In genomic region chr9:36974731-36975130, GRCh38 we compare ENCODE assay signal across 21 cellular contexts. TPM values are rescaled to one million over a fixed set of nuclear protein-coding genes. Genes with fewer than 3 reads are reported as not detected.
DNase-seq lines count a peak whose midpoint lies in the region; ATAC-seq, FAIRE-seq and TF ChIP-seq lines count a peak whose summit lies in the region.
"Had no signal": no experiment of that assay in that cellular context is flagged by ENCODE, and none has a peak within 500 bp of the region (broad histone marks: within the 10 kb centered on the region; RNA-seq: fewer than 3 reads in every experiment).

No MANE protein-coding gene starts in this region.

- H3K27me3 Mint-ChIP-seq in HFFc6 (ENCODE audit: insufficient read depth) (peaks cover 46% of the 10 kb centered on the region), activated B cell treated with CpG ODN at 0.5 μM for 24 hours (no peaks in the 10 kb centered on the region)

- no peak overlapping the region for H3K27ac Mint-ChIP-seq in HFFc6
- peak overlapping the region; percentile 70 for H3K27ac Mint-ChIP-seq in activated B cell treated with CpG ODN at 0.5 μM for 24 hours
- H3K27ac Mint-ChIP-seq: activated CD8-positive, alpha-beta T cell treated with anti-CD3 and anti-CD28 coated beads for 36 hours; activated T-helper 2 cell treated with anti-CD3 and anti-CD28 coated beads, Interferon-gamma antibody, Interleukin-2, Interleukin-4, amounts not matched to agents 10 μg/mL and 5 μg/mL and 100 μg/mL, durations not matched to agents 14 hours and 24 hours and 36 hours had no signal

- no peak overlapping the region for H2AFZ ChIP-seq in keratinocyte (ENCODE audit: control insufficient read depth, low read length)

- dilution Hi-C loops in keratinocyte (cut with MboI; ENCODE audit: extremely low pct_ligation_motif_present, low sequenced_read_pairs): no loop called here

- TF ChIP-seq EP300 in A549 (IDR thresholded peaks at IDR 0.05): no peak

- no peak for TF ChIP-seq POLR2A in A549 (IDR thresholded peaks at IDR 0.05; ENCODE audit: low read length)

- H3K9me3 Mint-ChIP-seq in HFFc6 (no peaks in the 10 kb centered on the region), activated B cell treated with CpG ODN at 0.5 μM for 24 hours (no peaks in the 10 kb centered on the region)
- H3K9me3 Mint-ChIP-seq: activated CD8-positive, alpha-beta T cell treated with anti-CD3 and anti-CD28 coated beads for 36 hours; activated T-helper 2 cell treated with anti-CD3 and anti-CD28 coated beads, Interferon-gamma antibody, Interleukin-2, Interleukin-4, amounts not matched to agents 10 μg/mL and 5 μg/mL and 100 μg/mL, durations not matched to agents 14 hours and 24 hours and 36 hours had no signal

- H3K9me3 ChIP-seq in A549 (no peaks in the 10 kb centered on the region), keratinocyte (ENCODE audit: control insufficient read depth, low read depth, low read length) (no peaks in the 10 kb centered on the region), MG63 (no peaks in the 10 kb centered on the region)
- H3K9me3 ChIP-seq: left ventricle myocardium inferior had no signal

- no peaks in the 10 kb centered on the region for H3K9me1 ChIP-seq in keratinocyte (ENCODE audit: control insufficient read depth, extremely low read depth, insufficient read depth, low read length)

- intact Hi-C loops in activated B cell treated with CpG ODN at 0.5 μM for 24 hours (cut with micrococcal nuclease): no loop called here

- TF ChIP-seq CTCF in A549 (IDR thresholded peaks at IDR 0.05) (peak; percentile 41; the same call in 2 of the 3 replicates), HFFc6 (IDR thresholded peaks at IDR 0.05) (peak; percentile 53; the same call in 1 of the 2 replicates), activated B cell treated with CpG ODN at 0.5 μM for 24 hours (IDR thresholded peaks at IDR 0.05) (no peak), keratinocyte (optimal IDR thresholded peaks at IDR 0.05 in 1 of 3, IDR thresholded peaks at IDR 0.05 in 1 of 3, conservative IDR thresholded peaks at IDR 0.05 in 1 of 3; ENCODE audit: extremely low read depth in 1 of 3, insufficient read depth in 2 of 3, low read length in 3 of 3) (peak; percentile 12 to 64 (median 23))

- peak in 1 of 2 experiments; percentile 27 for DNase-seq in A549 (ENCODE audit: low read depth in 1 of 2, low spot score in 1 of 2)
- no peak for DNase-seq in HFFc6
- no peak for DNase-seq in activated B cell treated with CpG ODN at 0.5 μM for 24 hours
- no peak for DNase-seq in keratinocyte (ENCODE audit: low read depth, low spot score)
- DNase-seq in NCI-H510A treated with DMSO at 0.1 percent for 48 hours (lab: John Stamatoyannopoulos, UW): no peak
- no peak for DNase-seq in MG63
- DNase-seq in occipital lobe (lab: John Stamatoyannopoulos, UW): no peak
- DNase-seq: activated CD8-positive, alpha-beta T cell treated with anti-CD3 and anti-CD28 coated beads for 36 hours; amygdala; hypothalamus; left ventricle myocardium inferior; NCI-H1092; SHP77 treated with DMSO at 0.1 percent for 48 hours; stimulated activated CD4-positive, alpha-beta T cell treated with anti-CD3 and anti-CD28 coated beads, Interleukin-15, amount 100 ng/mL, for 24 hours had no signal

- H3K4me1 ChIP-seq in A549: peaks cover 14% of the 10 kb centered on the region; the same call in 2 of the 3 replicates
- H3K4me1 ChIP-seq in keratinocyte (ENCODE audit: control insufficient read depth, extremely low read depth, insufficient read depth, low read length): peaks cover 31% of the 10 kb centered on the region
- H3K4me1 ChIP-seq: left ventricle myocardium inferior had no signal

- POLR2A ChIA-PET in A549 (lab: Yijun Ruan, JAX): no interaction called here
- POLR2A ChIA-PET in activated B cell treated with CpG ODN at 0.5 μM for 24 hours (lab: Charles Lee): interaction anchor here (0.6 kb wide), 1 partner anchor 29 kb away, joined by 4 read pairs; no protein-coding TSS in a partner anchor

- H3K4me2 ChIP-seq in A549 (no peak overlapping the region), keratinocyte (ENCODE audit: control insufficient read depth, extremely low read depth, insufficient read depth, low read depth, low read length) (no peak overlapping the region)

- H3K4me3 Mint-ChIP-seq in HFFc6: no peak overlapping the region
- H3K4me3 Mint-ChIP-seq in activated B cell treated with CpG ODN at 0.5 μM for 24 hours: no peak overlapping the region
- H3K4me3 Mint-ChIP-seq: activated CD8-positive, alpha-beta T cell treated with anti-CD3 and anti-CD28 coated beads for 36 hours had no signal

- H4K20me1 ChIP-seq in keratinocyte (ENCODE audit: control insufficient read depth, extremely low read depth, insufficient read depth, low read length): peaks cover 5% of the 10 kb centered on the region

- H3K4me1 Mint-ChIP-seq in HFFc6 (ENCODE audit: low read depth) (peaks cover 15% of the 10 kb centered on the region), activated B cell treated with CpG ODN at 0.5 μM for 24 hours (peaks cover 77% of the 10 kb centered on the region)

- no peaks in the 10 kb centered on the region for H3K36me3 Mint-ChIP-seq in HFFc6 (ENCODE audit: low read depth)
- peaks cover 85% of the 10 kb centered on the region for H3K36me3 Mint-ChIP-seq in activated B cell treated with CpG ODN at 0.5 μM for 24 hours (ENCODE audit: low read depth)

- FAIRE-seq in A549 (lab: Jason Lieb, UNC) (no peak), keratinocyte (lab: Jason Lieb, UNC) (no peak)
- FAIRE-seq: D721Med, GM18507, GM19239 had no signal

- peak; percentile 75 to 83; a peak in 5 of 6 replicates for ATAC-seq in A549
- ATAC-seq in activated B cell treated with CpG ODN at 0.5 μM for 24 hours (ENCODE audit: low read depth): no peak
- ATAC-seq in HG03378 (IDR thresholded peaks at IDR 0.05; ENCODE audit: unreplicated experiment): no peak
- ATAC-seq: activated CD8-positive, alpha-beta T cell treated with anti-CD3 and anti-CD28 coated beads for 36 hours had no signal

- no peak overlapping the region for H3K4me3 ChIP-seq in A549
- H3K4me3 ChIP-seq in keratinocyte (ENCODE audit: control insufficient read depth in 2 of 3, extremely low read depth in 1 of 3, insufficient read depth in 2 of 3, low read depth in 1 of 3, low read length in 3 of 3): no peak overlapping the region
- no peak overlapping the region for H3K4me3 ChIP-seq in MG63
- H3K4me3 ChIP-seq: left ventricle myocardium inferior had no signal

- no peak overlapping the region for H3K27ac ChIP-seq in A549
- no peak overlapping the region for H3K27ac ChIP-seq in keratinocyte (ENCODE audit: control insufficient read depth, insufficient read depth, low read length)
- H3K27ac ChIP-seq: left ventricle myocardium inferior had no signal

- H3K27me3 ChIP-seq in keratinocyte (ENCODE audit: control insufficient read depth, extremely low read depth, insufficient read depth, low read length) (no peaks in the 10 kb centered on the region), MG63 (no peaks in the 10 kb centered on the region)

- H3K36me3 ChIP-seq in keratinocyte (ENCODE audit: control insufficient read depth in 2 of 2, extremely low read depth in 1 of 2, insufficient read depth in 2 of 2, low read length in 2 of 2) (no peaks in the 10 kb centered on the region), MG63 (no peaks in the 10 kb centered on the region)
- H3K36me3 ChIP-seq: left ventricle myocardium inferior had no signal

- no peak overlapping the region for H3K9ac ChIP-seq in keratinocyte (ENCODE audit: control insufficient read depth, extremely low read depth, insufficient read depth, low read length)

- H3K79me2 ChIP-seq in keratinocyte (ENCODE audit: control insufficient read depth, insufficient read depth, low read length): no peaks in the 10 kb centered on the region

- WGBS in A549 (ENCODE audit: missing lambda C conversion rate): 9% methylated on average over 5 of the region's 7 CpGs

- CTCF ChIA-PET in A549 (lab: Yijun Ruan, JAX): interaction anchor here (0.7 to 7.9 kb wide), 43 partner anchors 8 to 355 kb away, joined by 3 to 166 read pairs (median 5); no protein-coding TSS in a partner anchor
- CTCF ChIA-PET in activated B cell treated with CpG ODN at 0.5 μM for 24 hours (lab: Charles Lee): interaction anchor here (0.8 to 2.1 kb wide), 2 partner anchors 9 to 17 kb away, joined by 3 to 4 read pairs; no protein-coding TSS in a partner anchor

- peak; percentile 59 to 62 for TF ChIP-seq RAD21 in A549 (conservative IDR thresholded peaks at IDR 0.05 in 1 of 2, IDR thresholded peaks at IDR 0.05 in 1 of 2)

TF ChIP-seq in A549, 52 proteins besides CTCF, POLR2A, EP300 and RAD21:
- TF ChIP-seq MAZ (IDR thresholded peaks at IDR 0.05; ENCODE audit: borderline replicate concordance, low read depth, low read length) (no peak), RNF2 (IDR thresholded peaks at IDR 0.05; ENCODE audit: borderline replicate concordance, low read depth) (no peak), SMC3 (IDR thresholded peaks at IDR 0.05) (peak; percentile 76), JUNB (IDR thresholded peaks at IDR 0.05) (no peak), TP53 (CRISPR knock-in tag; IDR thresholded peaks at IDR 0.05) (no peak), MYC (IDR thresholded peaks at IDR 0.05; ENCODE audit: borderline replicate concordance, low read length) (no peak)

RNA-seq across cellular contexts. Expression of gene PAX5, which starts 59.3 kb away (rescaled TPM):
- polyA plus RNA-seq in A549 (2011; rRNA removed) (not detected in 2 replicates), A549 (2017; fragmentation: RNase III; extraction: RNeasy Plus Mini Kit Qiagen cat#74134 plus additional on column Dnase treatment) (not detected in 3 replicates), keratinocyte (not detected in 3 replicates)
- polyA plus RNA-seq in A549 (2012; cell fraction: cytosol; rRNA removed): 0.01 TPM in 1 of 2 replicates, not detected in the other
- 0.01 TPM in 1 of 2 replicates, not detected in the other for polyA plus RNA-seq in A549 (2012; cell fraction: nucleus; rRNA removed)
- not detected in 2 replicates for polyA minus RNA-seq in A549 (2011; rRNA and poly(A)+ RNA removed)
- total RNA-seq in HFFc6 (2021; fragmentation: NEBNext Ultra II Directional; extraction: Animal tissue kit (Norgen Biotek cat#: 25700)): not detected
- total RNA-seq in activated B cell treated with CpG ODN at 0.5 μM for 24 hours (580 and 619 TPM in 2 replicates), occipital lobe (not detected)
- not detected for polyA plus RNA-seq in keratinocyte (2011; ENCODE audit: low read depth)
- polyA plus RNA-seq in keratinocyte (2011; cell fraction: cytosol; rRNA removed): not detected in 2 replicates
- polyA plus RNA-seq in keratinocyte (2011; cell fraction: nucleus; rRNA removed): not detected in 2 replicates
- not detected in 2 replicates for polyA plus RNA-seq in keratinocyte (2012; ENCODE audit: low replicate concordance)
- not detected in 3 replicates for polyA minus RNA-seq in keratinocyte
- not detected for polyA minus RNA-seq in keratinocyte (2011; cell fraction: cytosol; rRNA and poly(A)+ RNA removed)
- not detected in 2 replicates for polyA minus RNA-seq in keratinocyte (2011; cell fraction: nucleus; rRNA and poly(A)+ RNA removed)
- not detected in 2 replicates for total RNA-seq in MG63 (2014; rRNA removed; shearing (Covaris generic); ENCODE audit: low replicate concordance)
- total RNA-seq: left ventricle myocardium inferior, pulmonary artery endothelial cell had no signal
- polyA plus RNA-seq: AG04450 had no signal

Comparison
In these comparisons a context has a peak if more than half of its experiments do, and no peak if none do; other contexts are left out.
1. ATAC-seq: peak in A549 (2 of 2); none in activated B cell treated with CpG ODN at 0.5 μM for 24 hours (single experiment) and HG03378 (single experiment).
2. RNA of gene PAX5, which starts 59.3 kb away (total RNA-seq): 580 to 619 TPM in activated B cell treated with CpG ODN at 0.5 μM for 24 hours; not detected in HFFc6, not detected in MG63 and not detected in occipital lobe (single experiment); every median in the first group is over 100 times any median in the second.